Comparison of ENCODE assay signal across 8 cellular contexts in genomic region chr11:22192289-22192641, GRCh38. TPM values are rescaled to one million over a fixed set of nuclear protein-coding genes. Genes with fewer than 3 reads are reported as not detected.
A peak's percentile ranks its signal among the peaks of the same experiment; 100 is the strongest.
DNase-seq lines count a peak whose midpoint lies in the region; ATAC-seq and TF ChIP-seq lines count a peak whose summit lies in the region.

No MANE protein-coding gene starts in this region.

- H3K79me2 ChIP-seq in GM23248 (ENCODE audit: insufficient read depth): no peaks in the 10 kb centered on the region

- no peaks in the 10 kb centered on the region for H3F3A ChIP-seq in GM23248 (ENCODE audit: insufficient read depth)

- H3K4me3 Mint-ChIP-seq in activated naive CD8-positive, alpha-beta T cell: peak overlapping the region; percentile 53

- no peaks in the 10 kb centered on the region for H3K9me3 Mint-ChIP-seq in activated naive CD8-positive, alpha-beta T cell (ENCODE audit: low read depth)

- H3K9ac ChIP-seq in GM23248 (no peak overlapping the region), stomach smooth muscle (ENCODE audit: low read length in 2 of 2) (peak overlapping the region; percentile 67 to 74)

- in situ Hi-C loops in GM23248 (cut with MboI): no loop called here

- H3K4me2 ChIP-seq in GM23248 (ENCODE audit: unreplicated experiment): no peak overlapping the region

- no peaks in the 10 kb centered on the region for H3K27me3 ChIP-seq in BE2C
- H3K27me3 ChIP-seq in GM23248 (replicated peaks; ENCODE audit: insufficient read depth): peaks cover 28% of the 10 kb centered on the region; the same call in 1 of the 2 replicates
- no peaks in the 10 kb centered on the region for H3K27me3 ChIP-seq in kidney epithelial cell (ENCODE audit: control insufficient read depth, insufficient read depth, low read length)
- no peaks in the 10 kb centered on the region for H3K27me3 ChIP-seq in stomach smooth muscle (ENCODE audit: control insufficient read depth in 1 of 2, insufficient read depth in 2 of 2, low read length in 2 of 2)
- H3K27me3 ChIP-seq in effector memory CD4-positive, alpha-beta T cell (replicated peaks; ENCODE audit: control insufficient read depth, insufficient read depth, low read length, poor library complexity, severe bottlenecking): peaks cover 9% of the 10 kb centered on the region

- H3K9me2 ChIP-seq in GM23248 (ENCODE audit: insufficient read depth): no peaks in the 10 kb centered on the region

- ATAC-seq in GM19463 (IDR thresholded peaks at IDR 0.05; ENCODE audit: unreplicated experiment): no peak

- 0 out of 2 replicates have a peak overlapping the region, but pooled peaks have one; percentile 33 for H2AFZ ChIP-seq in GM23248

- H3K9me3 ChIP-seq in BE2C (no peaks in the 10 kb centered on the region), GM23248 (ENCODE audit: low read depth) (no peaks in the 10 kb centered on the region), stomach smooth muscle (ENCODE audit: control insufficient read depth in 2 of 2, low read length in 2 of 2) (no peaks in the 10 kb centered on the region)
- no peaks in the 10 kb centered on the region for H3K9me3 ChIP-seq in effector memory CD4-positive, alpha-beta T cell (ENCODE audit: control insufficient read depth, low read length)

- H3K27ac ChIP-seq in GM23248: no peak overlapping the region
- peak overlapping the region; percentile 53 for H3K27ac ChIP-seq in stomach smooth muscle (ENCODE audit: low read length)
- no peak overlapping the region for H3K27ac ChIP-seq in effector memory CD4-positive, alpha-beta T cell (ENCODE audit: insufficient read depth, low read length, poor library complexity, severe bottlenecking)

- no peaks in the 10 kb centered on the region for H4K20me1 ChIP-seq in GM23248 (ENCODE audit: insufficient read depth)

- TF ChIP-seq CTCF in BE2C (IDR thresholded peaks at IDR 0.05; ENCODE audit: low read depth, low read length) (peak; percentile 43), kidney epithelial cell (IDR thresholded peaks at IDR 0.05; ENCODE audit: insufficient read depth, low read length, poor library complexity, severe bottlenecking) (peak; percentile 59)

- 16 to 19% methylated on average over 7 of the region's 7 CpGs for WGBS in GM23248 (ENCODE audit: low coverage in 1 of 2, low lambda C conversion rate in 2 of 2, missing lambda C conversion rate in 2 of 2), 2 experiments

- no peak overlapping the region for H3K27ac Mint-ChIP-seq in activated naive CD8-positive, alpha-beta T cell

- H3K4me3 ChIP-seq in BE2C (ENCODE audit: low read depth, low read length) (peak overlapping the region; percentile 77), GM23248 (no peak overlapping the region), kidney epithelial cell (ENCODE audit: low read depth, low read length) (peak overlapping the region; percentile 48), stomach smooth muscle (ENCODE audit: low read length in 2 of 2) (peak overlapping the region; percentile 70 to 84)
- no peak overlapping the region for H3K4me3 ChIP-seq in effector memory CD4-positive, alpha-beta T cell (ENCODE audit: insufficient read depth, low read depth, low read length, poor library complexity, severe bottlenecking)

- no peaks in the 10 kb centered on the region for H3K36me3 Mint-ChIP-seq in activated naive CD8-positive, alpha-beta T cell

- H3K27me3 Mint-ChIP-seq in activated naive CD8-positive, alpha-beta T cell: peaks cover 18% of the 10 kb centered on the region

- H3K4me1 Mint-ChIP-seq in activated naive CD8-positive, alpha-beta T cell (ENCODE audit: low read depth): peaks cover 11% of the 10 kb centered on the region

- DNase-seq in BE2C (peak; percentile 17), GM23248 (no peak), kidney epithelial cell (ENCODE audit: low read depth) (no peak)
- DNase-seq in activated naive CD4-positive, alpha-beta T cell treated with Interleukin-2 at 50 U/mL for 16 hours: no peak
- DNase-seq in effector memory CD4-positive, alpha-beta T cell: no peak

- H3K36me3 ChIP-seq in BE2C (no peaks in the 10 kb centered on the region), GM23248 (ENCODE audit: low read depth) (no peaks in the 10 kb centered on the region), kidney epithelial cell (ENCODE audit: control insufficient read depth, insufficient read depth, low read length) (no peaks in the 10 kb centered on the region), stomach smooth muscle (ENCODE audit: control insufficient read depth in 2 of 2, insufficient read depth in 2 of 2, low read length in 2 of 2) (no peaks in the 10 kb centered on the region)
- no peaks in the 10 kb centered on the region for H3K36me3 ChIP-seq in effector memory CD4-positive, alpha-beta T cell (ENCODE audit: control insufficient read depth, insufficient read depth, low read length)

- H3K4me1 ChIP-seq in BE2C: no peaks in the 10 kb centered on the region
- H3K4me1 ChIP-seq in GM23248 (ENCODE audit: insufficient read depth): no peaks in the 10 kb centered on the region
- H3K4me1 ChIP-seq in stomach smooth muscle (ENCODE audit: control insufficient read depth, insufficient read depth, low read length): peaks cover 13% of the 10 kb centered on the region
- no peaks in the 10 kb centered on the region for H3K4me1 ChIP-seq in effector memory CD4-positive, alpha-beta T cell (ENCODE audit: control insufficient read depth, insufficient read depth, low read length, poor library complexity, severe bottlenecking)

RNA-seq across cellular contexts. Expression of gene ANO5, which starts 0.6 kb away (rescaled TPM):
- polyA plus RNA-seq in BE2C (2012; ENCODE audit: insufficient read depth, insufficient read length, low read depth): 2.9 TPM
- not detected in 2 replicates for total RNA-seq in GM23248 (2014; rRNA removed; shearing (Covaris generic))
- not detected in 2 replicates for polyA plus RNA-seq in GM23248 (2016; fragmentation: Nextera tagmentation; extraction: Ambion mirVana)
- 2.3 and 2.5 TPM in 2 replicates for total RNA-seq in kidney epithelial cell

Comparison
In these comparisons a context has a peak if more than half of its experiments do, and no peak if none do; other contexts are left out.
1. H3K4me3 ChIP-seq: peak in BE2C (single experiment), kidney epithelial cell (single experiment) and stomach smooth muscle (2 of 2); none in GM23248 (single experiment) and effector memory CD4-positive, alpha-beta T cell (single experiment).